ENCODE assay signal across 26 cellular contexts in the genomic region with DNA sequence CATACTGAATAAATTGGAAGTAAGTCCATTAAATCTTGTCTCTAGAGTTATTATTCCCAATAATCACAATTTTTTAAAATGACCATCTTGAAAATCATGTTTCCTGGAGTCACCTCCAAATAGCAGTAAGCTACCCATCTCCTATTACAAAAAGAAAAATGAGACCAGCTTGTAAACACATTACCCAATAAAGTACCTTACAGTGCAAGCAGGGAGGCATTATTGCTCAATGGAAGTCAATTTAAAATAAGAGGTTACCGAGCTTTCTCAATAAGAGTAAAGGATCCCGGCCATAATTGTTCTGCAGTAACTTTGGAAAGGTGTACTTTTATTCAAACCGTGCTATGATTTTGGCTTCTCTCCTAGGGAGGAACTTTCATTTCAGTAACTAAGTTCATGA.
"Had no signal": no experiment of that assay in that cellular context is flagged by ENCODE, and none has a peak within 500 bp of the region (broad histone marks: within the 10 kb centered on the region; RNA-seq: fewer than 3 reads in every experiment).

No MANE protein-coding gene starts in this region.

- H3K9me3 ChIP-seq: ascending aorta, lower lobe of right lung, prostate gland, right atrium auricular region, suprapubic skin, tibial nerve had no signal

- H3K27me3 ChIP-seq: ascending aorta, right atrium auricular region, stomach, suprapubic skin had no signal

- ATAC-seq: esophagus mucosa; left colon; lower lobe of right lung; naive thymus-derived CD8-positive, alpha-beta T cell; stimulated activated effector memory CD8-positive, alpha-beta T cell treated with anti-CD3 and anti-CD28 coated beads, Interleukin-12 subunit alpha, Interleukin-12 subunit beta, amount 100 ng/mL, for 72 hours; T-cell had no signal

- H3K27me3 Mint-ChIP-seq: activated naive CD4-positive, alpha-beta T cell treated with anti-CD3 and anti-CD28 coated beads, Interleukin-2, amount 50 U/mL, for 24 hours; naive thymus-derived CD8-positive, alpha-beta T cell had no signal

- H3K4me1 ChIP-seq: ascending aorta, lower lobe of right lung, prostate gland, right atrium auricular region, stomach, suprapubic skin, tibial nerve had no signal

- H3K4me3 Mint-ChIP-seq: activated naive CD4-positive, alpha-beta T cell treated with anti-CD3 and anti-CD28 coated beads, Interleukin-2, amount 50 U/mL, for 24 hours; naive thymus-derived CD8-positive, alpha-beta T cell; stimulated activated effector memory CD8-positive, alpha-beta T cell treated with anti-CD3 and anti-CD28 coated beads, Interleukin-12 subunit alpha, Interleukin-12 subunit beta, amount 100 ng/mL, for 72 hours; T-cell; T-helper 2 cell treated with Interferon-gamma antibody and Interleukin-4, amounts not matched to agents 5 μg/mL and 100 μg/mL, for 36 hours had no signal

- H3K36me3 ChIP-seq: ascending aorta, lower lobe of right lung, prostate gland, right atrium auricular region, stomach, suprapubic skin, tibial nerve had no signal

- H3K4me3 ChIP-seq: lower lobe of right lung, prostate gland, right atrium auricular region, skin epidermis, stomach, suprapubic skin, tibial nerve had no signal

- FAIRE-seq: keratinocyte had no signal

- H3K4me1 Mint-ChIP-seq: activated naive CD4-positive, alpha-beta T cell treated with anti-CD3 and anti-CD28 coated beads, Interleukin-2, amount 50 U/mL, for 24 hours; naive thymus-derived CD8-positive, alpha-beta T cell; stimulated activated effector memory CD8-positive, alpha-beta T cell treated with anti-CD3 and anti-CD28 coated beads, Interleukin-12 subunit alpha, Interleukin-12 subunit beta, amount 100 ng/mL, for 72 hours; T-cell had no signal

- DNase-seq: activated CD4-positive, alpha-beta T cell treated with anti-CD3 and anti-CD28 coated beads, Interleukin-2, amount 50 U/mL, for 1 hour; activated CD4-positive, CD25-positive, alpha-beta regulatory T cell treated with anti-CD3 and anti-CD28 coated beads, Interleukin-2, amount 50 U/mL, for 72 hours; activated gamma-delta T cell treated with Interleukin-2 at 50 U/mL for 16 hours; activated T-cell treated with anti-CD3 and anti-CD28 coated beads, Interleukin-2, amount 50 U/mL, for 1 hour; central memory CD4-positive, alpha-beta T cell; effector memory CD4-positive, alpha-beta T cell; foreskin melanocyte; head of caudate nucleus; left colon; lower lobe of right lung; naive thymus-derived CD8-positive, alpha-beta T cell; stimulated activated CD4-positive, alpha-beta T cell treated with anti-CD3 and anti-CD28 coated beads, Interleukin-2, amount 100 ng/mL, for 24 hours; stomach; T-cell had no signal

- H3K27ac Mint-ChIP-seq: activated naive CD4-positive, alpha-beta T cell treated with anti-CD3 and anti-CD28 coated beads, Interleukin-2, amount 50 U/mL, for 24 hours; naive thymus-derived CD8-positive, alpha-beta T cell; stimulated activated effector memory CD8-positive, alpha-beta T cell treated with anti-CD3 and anti-CD28 coated beads, Interleukin-12 subunit alpha, Interleukin-12 subunit beta, amount 100 ng/mL, for 72 hours; T-cell; T-helper 2 cell treated with Interferon-gamma antibody and Interleukin-4, amounts not matched to agents 5 μg/mL and 100 μg/mL, for 36 hours had no signal

- H3K36me3 Mint-ChIP-seq: activated naive CD4-positive, alpha-beta T cell treated with anti-CD3 and anti-CD28 coated beads, Interleukin-2, amount 50 U/mL, for 24 hours; naive thymus-derived CD8-positive, alpha-beta T cell; stimulated activated effector memory CD8-positive, alpha-beta T cell treated with anti-CD3 and anti-CD28 coated beads, Interleukin-12 subunit alpha, Interleukin-12 subunit beta, amount 100 ng/mL, for 72 hours; T-cell had no signal

- H3K9me3 Mint-ChIP-seq: activated naive CD4-positive, alpha-beta T cell treated with anti-CD3 and anti-CD28 coated beads, Interleukin-2, amount 50 U/mL, for 24 hours; stimulated activated effector memory CD8-positive, alpha-beta T cell treated with anti-CD3 and anti-CD28 coated beads, Interleukin-12 subunit alpha, Interleukin-12 subunit beta, amount 100 ng/mL, for 72 hours; T-helper 2 cell treated with Interferon-gamma antibody and Interleukin-4, amounts not matched to agents 5 μg/mL and 100 μg/mL, for 36 hours had no signal

- H3K27ac ChIP-seq: ascending aorta, lower lobe of right lung, prostate gland, right atrium auricular region, skin epidermis, stomach, suprapubic skin, tibial nerve, VCaP had no signal
